ENCODE assay signal across 11 cellular contexts in the genomic region with DNA sequence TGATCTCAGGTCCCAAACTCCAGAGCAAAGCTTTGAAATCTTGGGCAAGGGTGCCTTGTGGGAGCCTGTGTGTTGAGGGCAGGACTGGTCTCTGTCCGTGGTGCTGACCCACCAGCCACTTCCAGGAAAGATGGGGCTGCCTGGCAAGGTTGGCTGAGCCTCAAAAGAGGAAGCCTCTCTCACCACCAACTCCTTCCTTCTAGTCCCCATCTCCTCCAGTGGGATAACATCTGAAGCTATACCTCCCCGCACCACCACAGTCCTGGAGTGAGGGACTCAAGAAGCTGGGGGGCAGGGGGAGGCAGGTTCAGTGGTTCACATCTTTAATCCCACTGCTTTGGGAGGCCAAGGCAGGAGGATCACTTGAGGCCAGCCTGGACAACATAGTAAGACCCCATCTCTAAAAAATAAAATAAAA. TPM values are rescaled to one million over a fixed set of nuclear protein-coding genes. Genes with fewer than 3 reads are reported as not detected.
A peak's percentile ranks its signal among the peaks of the same experiment; 100 is the strongest.
DNase-seq lines count a peak whose midpoint lies in the region; ATAC-seq and TF ChIP-seq lines count a peak whose summit lies in the region.
"Had no signal": no experiment of that assay in that cellular context is flagged by ENCODE, and none has a peak within 500 bp of the region (broad histone marks: within the 10 kb centered on the region; RNA-seq: fewer than 3 reads in every experiment).

No MANE protein-coding gene starts in this region.

- CTCF ChIA-PET in Caco-2 (lab: Charles Lee): interaction anchor here (1.0 to 1.9 kb wide), 2 partner anchors 11 to 131 kb away, joined by 3 to 5 read pairs; no protein-coding TSS in a partner anchor

- no peak overlapping the region for H3K27ac ChIP-seq in ascending aorta
- H3K27ac ChIP-seq: epithelial cell of prostate had no signal

- H3K4me3 ChIP-seq in Caco-2 (ENCODE audit: low read depth, low read length): no peak overlapping the region
- no peak overlapping the region for H3K4me3 ChIP-seq in ascending aorta

- peaks cover 5% of the 10 kb centered on the region for H3K36me3 Mint-ChIP-seq in Caco-2 (ENCODE audit: insufficient read depth, unreplicated experiment)
- H3K36me3 Mint-ChIP-seq: natural killer cell had no signal

- BruUV-seq in Caco-2 (replicated peaks; lab: Mats Ljungman, UMichigan): no TSS peak

- no peak for ATAC-seq in GM19463 (IDR thresholded peaks at IDR 0.05; ENCODE audit: unreplicated experiment)
- ATAC-seq in GM19351 (IDR thresholded peaks at IDR 0.05; ENCODE audit: unreplicated experiment): no peak
- ATAC-seq: natural killer cell had no signal

- H3K27ac Mint-ChIP-seq in Caco-2 (ENCODE audit: unreplicated experiment): no peak overlapping the region
- H3K27ac Mint-ChIP-seq: natural killer cell had no signal

- H3K4me3 Mint-ChIP-seq in Caco-2 (ENCODE audit: unreplicated experiment): no peak overlapping the region
- H3K4me3 Mint-ChIP-seq: natural killer cell had no signal

- H3K9me3 Mint-ChIP-seq in Caco-2 (ENCODE audit: unreplicated experiment): no peaks in the 10 kb centered on the region
- H3K9me3 Mint-ChIP-seq: natural killer cell had no signal

- no peak for TF ChIP-seq CTCF in Caco-2 (IDR thresholded peaks at IDR 0.05; ENCODE audit: insufficient read depth in 1 of 2, low read depth in 1 of 2, low read length in 1 of 2, severe bottlenecking in 1 of 2, unreplicated experiment in 1 of 2)
- TF ChIP-seq CTCF in ascending aorta (IDR thresholded peaks at IDR 0.05): no peak

- H3K36me3 ChIP-seq in Caco-2 (ENCODE audit: control insufficient read depth, insufficient read depth, low read length) (no peaks in the 10 kb centered on the region), ascending aorta (no peaks in the 10 kb centered on the region)

- H3K4me1 ChIP-seq in Caco-2 (no peaks in the 10 kb centered on the region; the same call in 1 of the 2 replicates), ascending aorta (peaks cover 2 to 4% of the 10 kb centered on the region in 2 donors)

- POLR2A ChIA-PET in Caco-2 (lab: Charles Lee): interaction anchor here (0.5 kb wide), 1 partner anchor 158 kb away, joined by 5 read pairs; no protein-coding TSS in a partner anchor

- H3K27me3 ChIP-seq in Caco-2 (replicated peaks; ENCODE audit: control insufficient read depth, insufficient read depth, low read length) (no peaks in the 10 kb centered on the region), ascending aorta (peaks cover 18% of the 10 kb centered on the region)

- H3K4me1 Mint-ChIP-seq in Caco-2 (ENCODE audit: low read depth, unreplicated experiment): no peaks in the 10 kb centered on the region

- intact Hi-C loops in Caco-2 (cut with micrococcal nuclease; ENCODE audit: unreplicated experiment) (no loop called here), ascending aorta (cut with DNase I) (no loop called here)

- peaks cover 9% of the 10 kb centered on the region for H3K27me3 Mint-ChIP-seq in Caco-2 (ENCODE audit: insufficient read depth, unreplicated experiment)

- H3K9me3 ChIP-seq in Caco-2 (no peaks in the 10 kb centered on the region), ascending aorta (no peaks in the 10 kb centered on the region)

- DNase-seq in Caco-2 (peak; percentile 58 to 70), HuH-7 (ENCODE audit: low spot score) (peak; percentile 74), UCSD-AML1 (lab: John Stamatoyannopoulos, UW; ENCODE audit: unreplicated experiment) (peak; percentile 67), iPS-NIHi11 (ENCODE audit: low spot score) (peak; percentile 80), ascending aorta (ENCODE audit: low spot score in 2 of 2) (no peak), NCI-H2029 (lab: John Stamatoyannopoulos, UW) (no peak)
- DNase-seq: natural killer cell, NCI-H2081 had no signal

RNA-seq across cellular contexts. Expression of a gene that starts 9.1 kb away (rescaled TPM):
- total RNA-seq in Caco-2 (2022): not detected in 2 replicates
- total RNA-seq in ascending aorta: not detected

RNA-seq across cellular contexts. Expression of a gene that starts 12.5 kb away (rescaled TPM):
- total RNA-seq in Caco-2 (2022): 11.4 and 13.3 TPM in 2 replicates
- 9.9 TPM for total RNA-seq in ascending aorta

RNA-seq across cellular contexts. Expression of a gene that starts 16.8 kb away (rescaled TPM):
- total RNA-seq in Caco-2 (2022) (not detected in 2 replicates), ascending aorta (not detected)
- total RNA-seq: natural killer cell had no signal

RNA-seq across cellular contexts. Expression of a gene that starts 51.5 kb away (rescaled TPM):
- total RNA-seq in Caco-2 (2022): not detected in 2 replicates
- 44.6 TPM for total RNA-seq in ascending aorta

Comparison
In these comparisons a context has a peak if more than half of its experiments do, and no peak if none do; other contexts are left out.
1. DNase-seq: peak in Caco-2 (2 of 2), HuH-7 (single experiment), UCSD-AML1 (single experiment) and iPS-NIHi11 (single experiment); none in ascending aorta (0 of 2) and NCI-H2029 (single experiment).